8 cellular contexts compared by ENCODE assay signal in genomic region chr11:355581-356458, GRCh38. TPM values are rescaled to one million over a fixed set of nuclear protein-coding genes. Genes with fewer than 3 reads are reported as not detected.
DNase-seq lines count a peak whose midpoint lies in the region; FAIRE-seq and TF ChIP-seq lines count a peak whose summit lies in the region.

No MANE protein-coding gene starts in this region.

- H3K4me1 ChIP-seq in adipocyte (ENCODE audit: control insufficient read depth, insufficient read depth, low read length) (peaks cover 33% of the 10 kb centered on the region), cardiac muscle cell (ENCODE audit: low read depth) (peaks cover 6% of the 10 kb centered on the region), transverse colon (peaks cover 18 to 30% (median 26%) of the 10 kb centered on the region in 4 donors)

- H3K9ac ChIP-seq in SU-DHL-6 (ENCODE audit: low read length) = peak overlapping the region; percentile 27
- peak overlapping the region; percentile 97 for H3K9ac ChIP-seq in adipocyte (ENCODE audit: low read length)

- FAIRE-seq in GM12891 (lab: Jason Lieb, UNC) = peak; percentile 40

- peak; percentile 83 for TF ChIP-seq EP300 in transverse colon (IDR thresholded peaks at IDR 0.05; ENCODE audit: low read depth)

- peaks cover 4% of the 10 kb centered on the region; the same call in 1 of the 2 replicates for H3K9me3 ChIP-seq in SU-DHL-6 (ENCODE audit: insufficient read depth, low read length)
- H3K9me3 ChIP-seq in adipocyte (ENCODE audit: control insufficient read depth, low read length) = no peaks in the 10 kb centered on the region
- no peaks in the 10 kb centered on the region for H3K9me3 ChIP-seq in cardiac muscle cell (ENCODE audit: low read depth)
- H3K9me3 ChIP-seq in transverse colon = no peaks in the 10 kb centered on the region

- in situ Hi-C loops in transverse colon (cut with MboI; ENCODE audit: low pct_ligation_motif_present in 1 of 4, low pct_unique_long_range_greater_than_20kb in 1 of 4, low sequenced_read_pairs in 3 of 4) = no loop called here

- no peaks in the 10 kb centered on the region for H4K20me1 ChIP-seq in SU-DHL-6 (ENCODE audit: low read depth, low read length)

- peak; percentile 85 for DNase-seq in GM12891 (ENCODE audit: insufficient read length, low spot score)
- DNase-seq in HS-5 (ENCODE audit: low read depth) = peak; percentile 68
- DNase-seq in adipocyte (ENCODE audit: low read depth) = peak; percentile 97
- DNase-seq in cardiac muscle cell (ENCODE audit: low read depth in 1 of 2, low spot score in 1 of 2) = peak; percentile 91 to 100
- DNase-seq in posterior vena cava (ENCODE audit: low spot score) = peak; percentile 98
- DNase-seq in transverse colon = peak; percentile 95
- no peak for DNase-seq in OCI-M2 (lab: John Stamatoyannopoulos, UW; ENCODE audit: unreplicated experiment)

- TF ChIP-seq CTCF in SU-DHL-6 (IDR thresholded peaks at IDR 0.05; ENCODE audit: insufficient read depth, low read length, poor library complexity, severe bottlenecking) (no peak), cardiac muscle cell (IDR thresholded peaks at IDR 0.05; ENCODE audit: low read depth, low read length) (no peak), transverse colon (IDR thresholded peaks at IDR 0.05) (no peak)

- H3K4me3 ChIP-seq in SU-DHL-6 (ENCODE audit: insufficient read depth, low read length, poor library complexity, severe bottlenecking) = peak overlapping the region; percentile 35
- peak overlapping the region; percentile 79 for H3K4me3 ChIP-seq in adipocyte (ENCODE audit: low read length)
- H3K4me3 ChIP-seq in cardiac muscle cell = peak overlapping the region; percentile 39
- H3K4me3 ChIP-seq in transverse colon = peak overlapping the region; percentile 39 to 57 (median 49)

- intact Hi-C loops in posterior vena cava (cut with DNase I) = loop anchor here (5.0 kb wide), 1 partner anchor 49 kb away; the partner anchor contains the start of gene IFITM2 (in 2 of the 2)
- intact Hi-C loops in transverse colon (cut with DNase I; ENCODE audit: low total_unique reads) = loop anchor here (5.0 kb wide), 1 partner anchor 49 kb away; the partner anchor contains the start of gene IFITM2

- H3K9me2 ChIP-seq in SU-DHL-6 (replicated peaks; ENCODE audit: insufficient read depth, low read length) = no peaks in the 10 kb centered on the region

- H2AFZ ChIP-seq in SU-DHL-6 (ENCODE audit: low read depth, low read length, severe bottlenecking) = peak overlapping the region; percentile 6

- TF ChIP-seq POLR2A in GM12891 (IDR thresholded peaks at IDR 0.05; ENCODE audit: low read depth, low read length) (peak; percentile 41; the same call in 1 of the 2 replicates), transverse colon (IDR thresholded peaks at IDR 0.05) (peak; percentile 18)

- peak overlapping the region; percentile 38 for H3K4me2 ChIP-seq in SU-DHL-6 (ENCODE audit: low read depth, low read length, poor library complexity, severe bottlenecking)

- H3K27ac ChIP-seq in SU-DHL-6 (ENCODE audit: low read depth, low read length) = peak overlapping the region; percentile 50
- peak overlapping the region; percentile 99 for H3K27ac ChIP-seq in cardiac muscle cell
- peak overlapping the region; percentile 91 to 93 (median 92) for H3K27ac ChIP-seq in transverse colon

- H3K27me3 ChIP-seq in SU-DHL-6 (ENCODE audit: low read length) (no peaks in the 10 kb centered on the region), adipocyte (replicated peaks; ENCODE audit: control insufficient read depth, insufficient read depth, low read length) (peaks cover 14% of the 10 kb centered on the region), cardiac muscle cell (no peaks in the 10 kb centered on the region), transverse colon (no peaks in the 10 kb centered on the region)

- peaks cover 16% of the 10 kb centered on the region for H3F3A ChIP-seq in SU-DHL-6 (ENCODE audit: insufficient read depth)

- no peaks in the 10 kb centered on the region for H3K36me3 ChIP-seq in SU-DHL-6 (ENCODE audit: low read length)
- H3K36me3 ChIP-seq in adipocyte (ENCODE audit: control insufficient read depth, insufficient read depth, low read length, severe bottlenecking) = no peaks in the 10 kb centered on the region
- no peaks in the 10 kb centered on the region for H3K36me3 ChIP-seq in cardiac muscle cell
- H3K36me3 ChIP-seq in transverse colon = no peaks in the 10 kb centered on the region

- 8% methylated on average over 37 of the region's 76 CpGs; no CpG with 5 or more reads in 1 of the 2 donors for WGBS in transverse colon (ENCODE audit: low coverage in 1 of 2), 2 donors

- no peaks in the 10 kb centered on the region for H3K79me2 ChIP-seq in SU-DHL-6 (ENCODE audit: insufficient read depth, low read length)

TF ChIP-seq in GM12891, 5 proteins besides CTCF, POLR2A, EP300 and RAD21:
- TF ChIP-seq POU2F2 (IDR thresholded peaks at IDR 0.05; ENCODE audit: low read depth, low read length) (peak; percentile 3; the same call in 1 of the 2 replicates), TAF1 (IDR thresholded peaks at IDR 0.05; ENCODE audit: low read depth, low read length) (peak; percentile 45; the same call in 1 of the 2 replicates), POLR2AphosphoS5 (IDR thresholded peaks at IDR 0.05; ENCODE audit: low read depth, low read length) (peak; percentile 38), SPI1 (IDR thresholded peaks at IDR 0.05; ENCODE audit: low read depth, low read length) (no peak)

RNA-seq across cellular contexts. Expression of gene B4GALNT4, which starts 13.5 kb away (rescaled TPM):
- 0.22 TPM for polyA plus RNA-seq in GM12891 (2012; ENCODE audit: low read depth, missing spikeins)
- total RNA-seq in cardiac muscle cell = 77.4 and 94.4 TPM in 2 replicates
- 35.8 and 44.1 TPM in 2 replicates for polyA plus RNA-seq in cardiac muscle cell
- total RNA-seq in posterior vena cava = 1 to 10 TPM in 1 of 2 donors, under 1 TPM in 1; 0.52 to 1.8 TPM
- 1 to 10 TPM in 2 of 4 donors, under 1 TPM in 1, not detected in 1; 0.82 to 3.0 (median 1.3) TPM for total RNA-seq in transverse colon

RNA-seq across cellular contexts. Expression of gene IFITM3, which starts 35.2 kb away (rescaled TPM):
- 18.7 TPM for polyA plus RNA-seq in GM12891 (2012; ENCODE audit: low read depth, missing spikeins)
- total RNA-seq in cardiac muscle cell = 108 and 137 TPM in 2 replicates
- 498 and 585 TPM in 2 replicates for polyA plus RNA-seq in cardiac muscle cell
- total RNA-seq in posterior vena cava = 1,000 to 10,000 TPM; 1,080 to 1,276 TPM
- total RNA-seq in transverse colon = 100 to 1,000 TPM in 3 of 4 donors, 10 to 100 TPM in 1; 88.2 to 139 (median 123) TPM

RNA-seq across cellular contexts. Expression of gene PKP3, which starts 38.2 kb away (rescaled TPM):
- 0.09 TPM for polyA plus RNA-seq in GM12891 (2012; ENCODE audit: low read depth, missing spikeins)
- 0.09 and 0.70 TPM in 2 replicates for total RNA-seq in cardiac muscle cell
- 0.57 TPM in 1 of 2 replicates, not detected in the other for polyA plus RNA-seq in cardiac muscle cell
- total RNA-seq in posterior vena cava = under 1 TPM in 1 of 2 donors, not detected in 1; 0.10 TPM
- total RNA-seq in transverse colon = 100 to 1,000 TPM; 159 to 359 (median 200) TPM

RNA-seq across cellular contexts. Expression of gene IFITM1, which starts 42.0 kb away (rescaled TPM):
- 413 TPM for polyA plus RNA-seq in GM12891 (2012; ENCODE audit: low read depth, missing spikeins)
- total RNA-seq in cardiac muscle cell (47.2 and 68.9 TPM in 2 replicates), posterior vena cava (100 to 1,000 TPM; 205 to 275 TPM), transverse colon (100 to 1,000 TPM in 1 of 4 donors, 10 to 100 TPM in 3; 19.9 to 109 (median 60.5) TPM)
- polyA plus RNA-seq in cardiac muscle cell = 74.3 and 154 TPM in 2 replicates

RNA-seq across cellular contexts. Expression of gene IFITM2, which starts 48.2 kb away (rescaled TPM):
- polyA plus RNA-seq in GM12891 (2012; ENCODE audit: low read depth, missing spikeins) = 486 TPM
- total RNA-seq in cardiac muscle cell (71.6 and 84.8 TPM in 2 replicates), posterior vena cava (100 to 1,000 TPM; 647 to 724 TPM), transverse colon (10 to 100 TPM; 19.1 to 78.6 (median 49.8) TPM)
- polyA plus RNA-seq in cardiac muscle cell = 267 and 368 TPM in 2 replicates

Comparison
In these comparisons a context has a peak if more than half of its experiments do, and no peak if none do; other contexts are left out.
1. RNA of gene B4GALNT4, which starts 13.5 kb away (total RNA-seq): 77.4 to 94.4 TPM in cardiac muscle cell; 0.52 to 1.8 TPM in posterior vena cava and 0.82 to 3.0 TPM in transverse colon; every median in the first group is over 10 times any median in the second.
2. RNA of gene PKP3, which starts 38.2 kb away (total RNA-seq): 159 to 359 TPM in transverse colon; 0.10 TPM in posterior vena cava and 0.09 to 0.70 TPM in cardiac muscle cell; every median in the first group is over 10 times any median in the second.
3. Peak in every context shown above with its lines, with median percentiles within 50 percentile points of each other: H3K27ac ChIP-seq and H3K4me3 ChIP-seq.